14 cellular contexts compared by ENCODE assay signal in the genomic region with DNA sequence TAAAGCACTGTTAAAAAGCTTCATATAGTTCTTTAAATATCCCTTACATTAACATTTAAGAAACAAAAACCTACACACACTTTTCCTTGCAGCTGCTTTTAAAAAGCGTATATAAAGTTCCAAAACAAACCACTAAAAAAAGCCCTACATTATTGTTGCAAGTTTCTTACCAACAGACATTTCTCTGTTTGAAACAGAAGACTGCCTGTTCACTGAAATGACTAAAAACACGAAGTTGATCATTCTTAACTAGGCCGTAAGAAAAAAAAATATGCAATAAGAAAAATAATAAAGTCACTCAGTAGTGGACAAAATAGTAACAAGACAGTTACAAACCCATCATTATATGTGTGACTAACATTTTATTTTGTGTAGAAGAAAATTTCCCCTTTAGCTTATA.
"Had no signal": no experiment of that assay in that cellular context is flagged by ENCODE, and none has a peak within 500 bp of the region (broad histone marks: within the 10 kb centered on the region; RNA-seq: fewer than 3 reads in every experiment).

No MANE protein-coding gene starts in this region.

- H3K9me3 Mint-ChIP-seq: activated naive CD8-positive, alpha-beta T cell treated with anti-CD3 and anti-CD28 coated beads, Interleukin-2, amount 50 U/mL, for 24 hours; T-helper 2 cell treated with Interferon-gamma antibody and Interleukin-4, amounts not matched to agents 5 μg/mL and 100 μg/mL, for 36 hours had no signal

- H3K4me1 Mint-ChIP-seq: naive B cell had no signal

- H3K36me3 Mint-ChIP-seq: naive B cell had no signal

- FAIRE-seq: keratinocyte had no signal

- H3K27me3 Mint-ChIP-seq: activated naive CD8-positive, alpha-beta T cell treated with anti-CD3 and anti-CD28 coated beads, Interleukin-2, amount 50 U/mL, for 24 hours had no signal

- DNase-seq: activated CD4-positive, alpha-beta T cell treated with anti-CD3 and anti-CD28 coated beads, Interleukin-2, amount 50 U/mL, for 4 hours; activated naive CD4-positive, alpha-beta T cell; activated naive CD8-positive, alpha-beta T cell treated with anti-CD3 and anti-CD28 coated beads, Interleukin-2, amount 50 U/mL, for 24 hours; activated T-cell treated with anti-CD3 and anti-CD28 coated beads, Interleukin-2, amount 50 U/mL, for 48 hours; colonic mucosa; effector memory CD4-positive, alpha-beta T cell; gastrocnemius medialis; naive B cell; right lobe of liver; stimulated activated CD4-positive, alpha-beta T cell treated with anti-CD3 and anti-CD28 coated beads, Interleukin-2, amount 100 ng/mL, for 24 hours; stimulated activated naive CD4-positive, alpha-beta T cell treated with Interleukin-2 at 50 U/mL for 16 hours; upper lobe of right lung had no signal

- H3K4me3 Mint-ChIP-seq: activated naive CD8-positive, alpha-beta T cell treated with anti-CD3 and anti-CD28 coated beads, Interleukin-2, amount 50 U/mL, for 24 hours; naive B cell had no signal

- H3K27ac Mint-ChIP-seq: activated naive CD8-positive, alpha-beta T cell treated with anti-CD3 and anti-CD28 coated beads, Interleukin-2, amount 50 U/mL, for 24 hours; naive B cell had no signal
